Comparison of ENCODE assay signal across 1 cellular context in the genomic region with DNA sequence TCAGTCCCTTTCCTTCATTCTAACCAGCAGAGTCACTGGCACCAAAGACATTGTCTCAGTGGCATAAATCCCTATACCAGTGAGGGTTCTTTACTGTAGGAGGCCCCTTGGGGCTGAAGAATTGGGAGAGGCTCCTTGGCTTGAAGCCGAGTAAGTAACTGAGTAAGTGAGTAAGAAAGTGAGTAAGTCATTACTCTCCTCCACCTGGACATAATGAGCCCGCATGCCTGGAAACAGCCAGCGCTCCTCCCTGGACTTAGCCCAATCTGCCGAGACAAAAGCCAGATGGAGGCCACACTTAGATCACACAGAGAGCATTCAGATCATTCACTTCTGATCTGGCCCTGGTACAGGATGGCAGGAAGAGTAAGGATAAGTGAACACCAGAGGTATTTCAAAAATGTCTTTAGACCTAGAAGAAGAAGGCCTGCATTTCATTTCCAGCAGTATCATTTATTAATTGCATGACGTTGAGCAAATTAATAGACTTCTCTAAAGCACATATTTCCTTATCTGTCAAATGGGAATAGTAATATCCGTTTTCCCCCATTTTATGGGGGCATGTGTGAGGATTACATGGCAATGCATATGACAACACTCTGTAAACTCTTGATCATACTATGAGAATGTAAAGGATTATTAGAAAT.
TF ChIP-seq lines count a peak whose summit lies in the region.

No MANE protein-coding gene starts in this region.

TF ChIP-seq in HepG2, 621 proteins besides CTCF, POLR2A, EP300 and RAD21:
- TF ChIP-seq, protein P1, sequence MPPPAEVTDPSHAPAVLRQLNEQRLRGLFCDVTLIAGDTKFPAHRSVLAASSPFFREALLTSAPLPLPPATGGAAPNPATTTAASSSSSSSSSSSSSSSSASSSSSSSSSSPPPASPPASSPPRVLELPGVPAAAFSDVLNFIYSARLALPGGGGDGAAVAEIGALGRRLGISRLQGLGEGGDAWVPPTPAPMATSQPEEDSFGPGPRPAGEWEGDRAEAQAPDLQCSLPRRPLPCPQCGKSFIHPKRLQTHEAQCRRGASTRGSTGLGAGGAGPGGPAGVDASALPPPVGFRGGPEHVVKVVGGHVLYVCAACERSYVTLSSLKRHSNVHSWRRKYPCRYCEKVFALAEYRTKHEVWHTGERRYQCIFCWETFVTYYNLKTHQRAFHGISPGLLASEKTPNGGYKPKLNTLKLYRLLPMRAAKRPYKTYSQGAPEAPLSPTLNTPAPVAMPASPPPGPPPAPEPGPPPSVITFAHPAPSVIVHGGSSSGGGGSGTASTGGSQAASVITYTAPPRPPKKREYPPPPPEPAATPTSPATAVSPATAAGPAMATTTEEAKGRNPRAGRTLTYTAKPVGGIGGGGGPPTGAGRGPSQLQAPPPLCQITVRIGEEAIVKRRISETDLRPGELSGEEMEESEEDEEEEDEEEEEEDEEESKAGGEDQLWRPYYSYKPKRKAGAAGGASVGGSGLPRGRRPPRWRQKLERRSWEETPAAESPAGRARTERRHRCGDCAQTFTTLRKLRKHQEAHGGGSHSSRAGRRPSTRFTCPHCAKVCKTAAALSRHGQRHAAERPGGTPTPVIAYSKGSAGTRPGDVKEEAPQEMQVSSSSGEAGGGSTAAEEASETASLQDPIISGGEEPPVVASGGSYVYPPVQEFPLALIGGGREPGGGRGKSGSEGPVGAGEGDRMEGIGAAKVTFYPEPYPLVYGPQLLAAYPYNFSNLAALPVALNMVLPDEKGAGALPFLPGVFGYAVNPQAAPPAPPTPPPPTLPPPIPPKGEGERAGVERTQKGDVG (CRISPR knock-in tag; IDR thresholded peaks at IDR 0.05; ENCODE audit: borderline replicate concordance) = no peak
- no peak for TF ChIP-seq SIX1 (CRISPR knock-in tag; IDR thresholded peaks at IDR 0.05; ENCODE audit: borderline replicate concordance)
- TF ChIP-seq, protein P2, sequence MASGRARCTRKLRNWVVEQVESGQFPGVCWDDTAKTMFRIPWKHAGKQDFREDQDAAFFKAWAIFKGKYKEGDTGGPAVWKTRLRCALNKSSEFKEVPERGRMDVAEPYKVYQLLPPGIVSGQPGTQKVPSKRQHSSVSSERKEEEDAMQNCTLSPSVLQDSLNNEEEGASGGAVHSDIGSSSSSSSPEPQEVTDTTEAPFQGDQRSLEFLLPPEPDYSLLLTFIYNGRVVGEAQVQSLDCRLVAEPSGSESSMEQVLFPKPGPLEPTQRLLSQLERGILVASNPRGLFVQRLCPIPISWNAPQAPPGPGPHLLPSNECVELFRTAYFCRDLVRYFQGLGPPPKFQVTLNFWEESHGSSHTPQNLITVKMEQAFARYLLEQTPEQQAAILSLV (CRISPR knock-in tag; IDR thresholded peaks at IDR 0.05; ENCODE audit: borderline replicate concordance) = no peak
- TF ChIP-seq STAT5B (CRISPR knock-in tag; IDR thresholded peaks at IDR 0.05) = no peak
- TF ChIP-seq RBAK (CRISPR knock-in tag; IDR thresholded peaks at IDR 0.05) = no peak
- TF ChIP-seq FLYWCH1 (CRISPR knock-in tag; IDR thresholded peaks at IDR 0.05) = no peak
- TF ChIP-seq FOXC1 (CRISPR knock-in tag; IDR thresholded peaks at IDR 0.05; ENCODE audit: borderline replicate concordance) = no peak
- TF ChIP-seq ZNF329 (CRISPR knock-in tag; IDR thresholded peaks at IDR 0.05; ENCODE audit: low read depth) = no peak
- TF ChIP-seq, protein P3, sequence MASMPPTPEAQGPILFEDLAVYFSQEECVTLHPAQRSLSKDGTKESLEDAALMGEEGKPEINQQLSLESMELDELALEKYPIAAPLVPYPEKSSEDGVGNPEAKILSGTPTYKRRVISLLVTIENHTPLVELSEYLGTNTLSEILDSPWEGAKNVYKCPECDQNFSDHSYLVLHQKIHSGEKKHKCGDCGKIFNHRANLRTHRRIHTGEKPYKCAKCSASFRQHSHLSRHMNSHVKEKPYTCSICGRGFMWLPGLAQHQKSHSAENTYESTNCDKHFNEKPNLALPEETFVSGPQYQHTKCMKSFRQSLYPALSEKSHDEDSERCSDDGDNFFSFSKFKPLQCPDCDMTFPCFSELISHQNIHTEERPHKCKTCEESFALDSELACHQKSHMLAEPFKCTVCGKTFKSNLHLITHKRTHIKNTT (CRISPR knock-in tag; IDR thresholded peaks at IDR 0.05) = no peak
- TF ChIP-seq, protein P4, sequence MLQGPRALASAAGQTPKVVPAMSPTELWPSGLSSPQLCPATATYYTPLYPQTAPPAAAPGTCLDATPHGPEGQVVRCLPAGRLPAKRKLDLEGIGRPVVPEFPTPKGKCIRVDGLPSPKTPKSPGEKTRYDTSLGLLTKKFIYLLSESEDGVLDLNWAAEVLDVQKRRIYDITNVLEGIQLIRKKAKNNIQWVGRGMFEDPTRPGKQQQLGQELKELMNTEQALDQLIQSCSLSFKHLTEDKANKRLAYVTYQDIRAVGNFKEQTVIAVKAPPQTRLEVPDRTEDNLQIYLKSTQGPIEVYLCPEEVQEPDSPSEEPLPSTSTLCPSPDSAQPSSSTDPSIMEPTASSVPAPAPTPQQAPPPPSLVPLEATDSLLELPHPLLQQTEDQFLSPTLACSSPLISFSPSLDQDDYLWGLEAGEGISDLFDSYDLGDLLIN (CRISPR knock-in tag; IDR thresholded peaks at IDR 0.05; ENCODE audit: borderline replicate concordance) = no peak
- TF ChIP-seq, protein P5, sequence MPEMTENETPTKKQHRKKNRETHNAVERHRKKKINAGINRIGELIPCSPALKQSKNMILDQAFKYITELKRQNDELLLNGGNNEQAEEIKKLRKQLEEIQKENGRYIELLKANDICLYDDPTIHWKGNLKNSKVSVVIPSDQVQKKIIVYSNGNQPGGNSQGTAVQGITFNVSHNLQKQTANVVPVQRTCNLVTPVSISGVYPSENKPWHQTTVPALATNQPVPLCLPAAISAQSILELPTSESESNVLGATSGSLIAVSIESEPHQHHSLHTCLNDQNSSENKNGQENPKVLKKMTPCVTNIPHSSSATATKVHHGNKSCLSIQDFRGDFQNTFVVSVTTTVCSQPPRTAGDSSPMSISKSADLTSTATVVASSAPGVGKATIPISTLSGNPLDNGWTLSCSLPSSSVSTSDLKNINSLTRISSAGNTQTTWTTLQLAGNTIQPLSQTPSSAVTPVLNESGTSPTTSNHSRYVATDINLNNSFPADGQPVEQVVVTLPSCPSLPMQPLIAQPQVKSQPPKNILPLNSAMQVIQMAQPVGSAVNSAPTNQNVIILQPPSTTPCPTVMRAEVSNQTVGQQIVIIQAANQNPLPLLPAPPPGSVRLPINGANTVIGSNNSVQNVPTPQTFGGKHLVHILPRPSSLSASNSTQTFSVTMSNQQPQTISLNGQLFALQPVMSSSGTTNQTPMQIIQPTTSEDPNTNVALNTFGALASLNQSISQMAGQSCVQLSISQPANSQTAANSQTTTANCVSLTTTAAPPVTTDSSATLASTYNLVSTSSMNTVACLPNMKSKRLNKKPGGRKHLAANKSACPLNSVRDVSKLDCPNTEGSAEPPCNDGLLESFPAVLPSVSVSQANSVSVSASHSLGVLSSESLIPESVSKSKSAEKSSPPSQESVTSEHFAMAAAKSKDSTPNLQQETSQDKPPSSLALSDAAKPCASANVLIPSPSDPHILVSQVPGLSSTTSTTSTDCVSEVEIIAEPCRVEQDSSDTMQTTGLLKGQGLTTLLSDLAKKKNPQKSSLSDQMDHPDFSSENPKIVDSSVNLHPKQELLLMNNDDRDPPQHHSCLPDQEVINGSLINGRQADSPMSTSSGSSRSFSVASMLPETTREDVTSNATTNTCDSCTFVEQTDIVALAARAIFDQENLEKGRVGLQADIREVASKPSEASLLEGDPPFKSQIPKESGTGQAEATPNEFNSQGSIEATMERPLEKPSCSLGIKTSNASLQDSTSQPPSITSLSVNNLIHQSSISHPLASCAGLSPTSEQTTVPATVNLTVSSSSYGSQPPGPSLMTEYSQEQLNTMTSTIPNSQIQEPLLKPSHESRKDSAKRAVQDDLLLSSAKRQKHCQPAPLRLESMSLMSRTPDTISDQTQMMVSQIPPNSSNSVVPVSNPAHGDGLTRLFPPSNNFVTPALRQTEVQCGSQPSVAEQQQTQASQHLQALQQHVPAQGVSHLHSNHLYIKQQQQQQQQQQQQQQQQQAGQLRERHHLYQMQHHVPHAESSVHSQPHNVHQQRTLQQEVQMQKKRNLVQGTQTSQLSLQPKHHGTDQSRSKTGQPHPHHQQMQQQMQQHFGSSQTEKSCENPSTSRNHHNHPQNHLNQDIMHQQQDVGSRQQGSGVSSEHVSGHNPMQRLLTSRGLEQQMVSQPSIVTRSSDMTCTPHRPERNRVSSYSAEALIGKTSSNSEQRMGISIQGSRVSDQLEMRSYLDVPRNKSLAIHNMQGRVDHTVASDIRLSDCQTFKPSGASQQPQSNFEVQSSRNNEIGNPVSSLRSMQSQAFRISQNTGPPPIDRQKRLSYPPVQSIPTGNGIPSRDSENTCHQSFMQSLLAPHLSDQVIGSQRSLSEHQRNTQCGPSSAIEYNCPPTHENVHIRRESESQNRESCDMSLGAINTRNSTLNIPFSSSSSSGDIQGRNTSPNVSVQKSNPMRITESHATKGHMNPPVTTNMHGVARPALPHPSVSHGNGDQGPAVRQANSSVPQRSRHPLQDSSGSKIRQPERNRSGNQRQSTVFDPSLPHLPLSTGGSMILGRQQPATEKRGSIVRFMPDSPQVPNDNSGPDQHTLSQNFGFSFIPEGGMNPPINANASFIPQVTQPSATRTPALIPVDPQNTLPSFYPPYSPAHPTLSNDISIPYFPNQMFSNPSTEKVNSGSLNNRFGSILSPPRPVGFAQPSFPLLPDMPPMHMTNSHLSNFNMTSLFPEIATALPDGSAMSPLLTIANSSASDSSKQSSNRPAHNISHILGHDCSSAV (CRISPR knock-in tag; IDR thresholded peaks at IDR 0.05; ENCODE audit: borderline replicate concordance) = no peak
- no peak for TF ChIP-seq ZNF430 (CRISPR knock-in tag; IDR thresholded peaks at IDR 0.05)
- TF ChIP-seq ZNF543 (CRISPR knock-in tag; IDR thresholded peaks at IDR 0.05) = no peak
- TF ChIP-seq ZBTB1 (CRISPR knock-in tag; IDR thresholded peaks at IDR 0.05; ENCODE audit: borderline replicate concordance) = no peak
- TF ChIP-seq, protein P6, sequence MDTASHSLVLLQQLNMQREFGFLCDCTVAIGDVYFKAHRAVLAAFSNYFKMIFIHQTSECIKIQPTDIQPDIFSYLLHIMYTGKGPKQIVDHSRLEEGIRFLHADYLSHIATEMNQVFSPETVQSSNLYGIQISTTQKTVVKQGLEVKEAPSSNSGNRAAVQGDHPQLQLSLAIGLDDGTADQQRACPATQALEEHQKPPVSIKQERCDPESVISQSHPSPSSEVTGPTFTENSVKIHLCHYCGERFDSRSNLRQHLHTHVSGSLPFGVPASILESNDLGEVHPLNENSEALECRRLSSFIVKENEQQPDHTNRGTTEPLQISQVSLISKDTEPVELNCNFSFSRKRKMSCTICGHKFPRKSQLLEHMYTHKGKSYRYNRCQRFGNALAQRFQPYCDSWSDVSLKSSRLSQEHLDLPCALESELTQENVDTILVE (CRISPR knock-in tag; IDR thresholded peaks at IDR 0.05) = no peak
- no peak for TF ChIP-seq MAF1 (CRISPR knock-in tag; IDR thresholded peaks at IDR 0.05; ENCODE audit: borderline replicate concordance)
- TF ChIP-seq ZNF224 (CRISPR knock-in tag; IDR thresholded peaks at IDR 0.05) = no peak
- TF ChIP-seq RFX1 (IDR thresholded peaks at IDR 0.05) = no peak
- no peak for TF ChIP-seq ZNF883 (CRISPR knock-in tag; IDR thresholded peaks at IDR 0.05; ENCODE audit: not compliant biosample characterization)
- TF ChIP-seq ZFX (CRISPR knock-in tag; IDR thresholded peaks at IDR 0.05; ENCODE audit: low read depth) = no peak
TF ChIP-seq in HepG2: peak in this region for 0.
